In genomic region chr7:151793531-151793935, GRCh38 we compare ENCODE assay signal across 2 cellular contexts.
TF ChIP-seq lines count a peak whose summit lies in the region.

No MANE protein-coding gene starts in this region.

TF ChIP-seq in IMR-90, 13 proteins besides CTCF, POLR2A, EP300 and RAD21 (continued from another document):
- peak; percentile 82 for TF ChIP-seq CEBPB (IDR thresholded peaks at IDR 0.05; ENCODE audit: low read depth, low read length)

TF ChIP-seq in liver, 16 proteins besides CTCF, POLR2A, EP300 and RAD21 (continued from another document):
- TF ChIP-seq RXRA (IDR thresholded peaks at IDR 0.05) (peak; percentile 90 to 96), MAX (IDR thresholded peaks at IDR 0.05) (peak; percentile 92), JUND (IDR thresholded peaks at IDR 0.05) (peak in 1 of 2 donors; percentile 82), REST (IDR thresholded peaks at IDR 0.05) (peak; percentile 72), YY1 (IDR thresholded peaks at IDR 0.05) (peak; percentile 77), HNF4A (conservative IDR thresholded peaks at IDR 0.05) (peak; percentile 79 to 89), ZBTB33 (IDR thresholded peaks at IDR 0.05) (peak; percentile 84), NR2F2 (IDR thresholded peaks at IDR 0.05) (no peak), ATF3 (IDR thresholded peaks at IDR 0.05) (peak; percentile 33), EGR1 (IDR thresholded peaks at IDR 0.05; ENCODE audit: low read depth in 2 of 2) (peak in 1 of 2 donors; percentile 68), FOXA1 (IDR thresholded peaks at IDR 0.05) (peak; percentile 71), FOXA2 (IDR thresholded peaks at IDR 0.05) (peak; percentile 55), SP1 (IDR thresholded peaks at IDR 0.05) (peak; percentile 88), TAF1 (conservative IDR thresholded peaks at IDR 0.05) (no peak), HNF4G (IDR thresholded peaks at IDR 0.05) (no peak)
